Comparison of ENCODE assay signal across 18 cellular contexts in the genomic region with DNA sequence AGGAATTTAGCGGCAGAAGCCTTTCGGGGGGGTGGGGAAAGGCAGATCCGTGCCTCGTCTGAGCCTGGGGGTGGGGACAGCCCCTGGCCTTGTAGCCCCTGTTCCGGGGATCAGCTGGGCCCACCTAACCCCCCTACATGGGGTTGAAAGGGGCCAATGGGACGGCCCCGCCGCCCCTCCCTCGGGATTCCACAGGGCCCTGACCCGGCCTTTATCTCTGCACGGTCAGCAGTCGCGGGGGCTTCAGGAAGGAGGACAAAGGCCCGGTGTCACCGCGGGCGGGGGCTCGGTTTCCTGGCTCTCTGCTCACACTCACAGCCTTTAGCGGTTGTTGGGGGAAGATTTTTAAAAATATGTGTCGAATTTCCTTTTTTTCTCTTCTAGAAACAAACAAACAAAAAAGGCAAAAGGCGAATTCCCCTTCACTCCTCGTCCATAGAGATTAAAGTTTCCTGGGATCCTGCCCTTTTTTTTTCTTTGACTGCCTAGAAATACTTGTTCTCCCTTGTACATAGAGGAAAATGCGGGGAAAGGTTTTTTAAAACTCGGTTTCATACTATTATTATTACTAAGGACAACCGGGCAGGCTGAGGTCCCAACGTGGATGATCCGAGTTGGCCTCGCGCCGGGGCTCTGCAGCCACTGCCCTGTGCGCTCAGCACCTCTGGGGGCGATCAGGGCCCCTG. TPM values are rescaled to one million over a fixed set of nuclear protein-coding genes. Genes with fewer than 3 reads are reported as not detected.
DNase-seq lines count a peak whose midpoint lies in the region; ATAC-seq and TF ChIP-seq lines count a peak whose summit lies in the region.
"Had no signal": no experiment of that assay in that cellular context is flagged by ENCODE, and none has a peak within 500 bp of the region (broad histone marks: within the 10 kb centered on the region; RNA-seq: fewer than 3 reads in every experiment).

No MANE protein-coding gene starts in this region.

- H3K27me3 Mint-ChIP-seq in type B pancreatic cell, result peaks cover 100% of the 10 kb centered on the region

- H3K27ac Mint-ChIP-seq in type B pancreatic cell, result no peak overlapping the region
- H3K27ac Mint-ChIP-seq: activated B cell treated with CpG ODN at 0.5 μM for 24 hours; activated naive CD4-positive, alpha-beta T cell treated with anti-CD3 and anti-CD28 coated beads, Interleukin-2, amount 50 U/mL, for 24 hours; mesothelial cell of epicardium had no signal

- no peak overlapping the region for H3K27ac ChIP-seq in cardiac muscle cell
- no peak overlapping the region for H3K27ac ChIP-seq in right cardiac atrium (ENCODE audit: low read length)
- H3K27ac ChIP-seq in coronary artery, result no peak overlapping the region
- no peak overlapping the region for H3K27ac ChIP-seq in mesodermal cell (ENCODE audit: low read depth, low read length, severe bottlenecking)
- H3K27ac ChIP-seq: gastrocnemius medialis, Peyer's patch had no signal

- no peaks in the 10 kb centered on the region for H3K9me3 Mint-ChIP-seq in type B pancreatic cell
- H3K9me3 Mint-ChIP-seq: activated B cell treated with CpG ODN at 0.5 μM for 24 hours; activated naive CD4-positive, alpha-beta T cell treated with anti-CD3 and anti-CD28 coated beads, Interleukin-2, amount 50 U/mL, for 24 hours; mesothelial cell of epicardium had no signal

- DNase-seq in cardiac muscle cell (ENCODE audit: low read depth in 1 of 2, low spot score in 1 of 2) (no peak), right cardiac atrium (no peak), coronary artery (ENCODE audit: low spot score) (no peak), type B pancreatic cell (ENCODE audit: extremely low spot score, unreplicated experiment) (no peak), Ammon's horn (ENCODE audit: low spot score) (no peak)
- DNase-seq in stimulated activated CD4-positive, alpha-beta T cell treated with anti-CD3 and anti-CD28 coated beads, Interleukin-2, amount 100 ng/mL, for 24 hours, result no peak
- DNase-seq: activated CD8-positive, alpha-beta memory T cell treated with anti-CD3 and anti-CD28 coated beads, Interleukin-2, amount 10 ng/mL, durations not matched to agents 7 days and 5 days; COR-L47; gastrocnemius medialis; NCI-H1930; Peyer's patch had no signal

- H3K4me1 ChIP-seq in cardiac muscle cell (ENCODE audit: low read depth) (peaks cover 11% of the 10 kb centered on the region), right cardiac atrium (ENCODE audit: control insufficient read depth, insufficient read depth, low read length) (no peaks in the 10 kb centered on the region), mesodermal cell (ENCODE audit: control insufficient read depth, insufficient read depth, low read length, poor library complexity, severe bottlenecking) (peaks cover 37% of the 10 kb centered on the region)

- H3K9me3 ChIP-seq in cardiac muscle cell (ENCODE audit: low read depth) (no peaks in the 10 kb centered on the region), right cardiac atrium (ENCODE audit: control insufficient read depth, low read length) (no peaks in the 10 kb centered on the region), mesodermal cell (ENCODE audit: control insufficient read depth, low read length) (no peaks in the 10 kb centered on the region)
- H3K9me3 ChIP-seq: gastrocnemius medialis, Peyer's patch had no signal

- peaks cover 10% of the 10 kb centered on the region for H3K4me1 Mint-ChIP-seq in type B pancreatic cell (ENCODE audit: unreplicated experiment)

- TF ChIP-seq CTCF in cardiac muscle cell (IDR thresholded peaks at IDR 0.05; ENCODE audit: low read depth, low read length), result no peak
- no peak for TF ChIP-seq CTCF in coronary artery (IDR thresholded peaks at IDR 0.05)
- TF ChIP-seq CTCF in type B pancreatic cell (conservative IDR thresholded peaks at IDR 0.05), result no peak

- peak overlapping the region; percentile 71 for H3K4me3 Mint-ChIP-seq in type B pancreatic cell
- H3K4me3 Mint-ChIP-seq: activated CD8-positive, alpha-beta memory T cell treated with anti-CD3 and anti-CD28 coated beads, Interleukin-2, amount 10 ng/mL, durations not matched to agents 7 days and 5 days; mesothelial cell of epicardium had no signal

- no peak for ATAC-seq in right cardiac atrium
- ATAC-seq in GM21526 (IDR thresholded peaks at IDR 0.05; ENCODE audit: low FRiP score, unreplicated experiment), result no peak
- ATAC-seq: activated CD8-positive, alpha-beta memory T cell treated with anti-CD3 and anti-CD28 coated beads, Interleukin-2, amount 10 ng/mL, durations not matched to agents 7 days and 5 days; gastrocnemius medialis had no signal

- H3K36me3 Mint-ChIP-seq in type B pancreatic cell, result no peaks in the 10 kb centered on the region
- H3K36me3 Mint-ChIP-seq: activated naive CD4-positive, alpha-beta T cell treated with anti-CD3 and anti-CD28 coated beads, Interleukin-2, amount 50 U/mL, for 24 hours; mesothelial cell of epicardium had no signal

- H3K36me3 ChIP-seq in cardiac muscle cell (no peaks in the 10 kb centered on the region), mesodermal cell (ENCODE audit: control insufficient read depth, insufficient read depth, low read length) (no peaks in the 10 kb centered on the region)
- H3K36me3 ChIP-seq: gastrocnemius medialis, Peyer's patch had no signal

- peak overlapping the region; percentile 7 for H3K4me3 ChIP-seq in cardiac muscle cell
- H3K4me3 ChIP-seq in right cardiac atrium (ENCODE audit: low read length), result no peak overlapping the region
- peak overlapping the region; percentile 67 for H3K4me3 ChIP-seq in coronary artery
- H3K4me3 ChIP-seq in mesodermal cell (ENCODE audit: extremely low read depth, insufficient read depth, low read length, poor library complexity, severe bottlenecking), result peak overlapping the region; percentile 16
- H3K4me3 ChIP-seq: Peyer's patch had no signal

- 3% methylated on average over 32 of the region's 32 CpGs for WGBS in right cardiac atrium
- WGBS in mesodermal cell (ENCODE audit: insufficient coverage in 2 of 2), 2 experiments, result 2% methylated on average over 16 to 22 of the region's 32 CpGs

- intact Hi-C loops in right cardiac atrium (cut with DNase I), result loop anchor here in 3 of 4 donors (5.0 to 10.0 kb wide), 2 partner anchors 386 to 388 kb away; no protein-coding TSS in a partner anchor

- H3K27me3 ChIP-seq in cardiac muscle cell (peaks cover 100% of the 10 kb centered on the region), right cardiac atrium (ENCODE audit: control insufficient read depth, insufficient read depth) (no peaks in the 10 kb centered on the region)

RNA-seq across cellular contexts. Expression of gene FOXL2, which starts 7.9 kb away (rescaled TPM):
- total RNA-seq in cardiac muscle cell (0.25 TPM in 1 of 2 replicates, not detected in the other), right cardiac atrium (not detected), type B pancreatic cell (ENCODE audit: low replicate concordance) (0.75 and 0.81 TPM in 2 replicates)
- polyA plus RNA-seq in cardiac muscle cell (not detected in 2 replicates), right cardiac atrium (not detected)
- 0.96 TPM for polyA plus RNA-seq in mesodermal cell (2013, experiment 1 of 2)
- 0.91 TPM for polyA plus RNA-seq in mesodermal cell (2013, experiment 2 of 2)
- total RNA-seq: A673, activated B cell treated with CpG ODN at 0.5 μM for 24 hours, gastrocnemius medialis, mesothelial cell of epicardium, Peyer's patch, subcutaneous adipose tissue had no signal

RNA-seq across cellular contexts. Expression of gene FOXL2NB, which starts 8.0 kb away (rescaled TPM):
- total RNA-seq in cardiac muscle cell (0.11 TPM in 1 of 2 replicates, not detected in the other), right cardiac atrium (not detected), type B pancreatic cell (ENCODE audit: low replicate concordance) (0.29 and 0.34 TPM in 2 replicates)
- polyA plus RNA-seq in cardiac muscle cell (not detected in 2 replicates), right cardiac atrium (not detected)
- polyA plus RNA-seq in mesodermal cell (2013, experiment 1 of 2), result 0.41 TPM
- polyA plus RNA-seq in mesodermal cell (2013, experiment 2 of 2), result 0.96 TPM
- total RNA-seq: A673; activated B cell treated with CpG ODN at 0.5 μM for 24 hours; activated CD8-positive, alpha-beta memory T cell treated with anti-CD3 and anti-CD28 coated beads, Interleukin-2, amount 10 ng/mL, durations not matched to agents 7 days and 5 days; gastrocnemius medialis; mesothelial cell of epicardium; Peyer's patch; subcutaneous adipose tissue had no signal
